ENCODE assay signal across 1 cellular context in the genomic region with DNA sequence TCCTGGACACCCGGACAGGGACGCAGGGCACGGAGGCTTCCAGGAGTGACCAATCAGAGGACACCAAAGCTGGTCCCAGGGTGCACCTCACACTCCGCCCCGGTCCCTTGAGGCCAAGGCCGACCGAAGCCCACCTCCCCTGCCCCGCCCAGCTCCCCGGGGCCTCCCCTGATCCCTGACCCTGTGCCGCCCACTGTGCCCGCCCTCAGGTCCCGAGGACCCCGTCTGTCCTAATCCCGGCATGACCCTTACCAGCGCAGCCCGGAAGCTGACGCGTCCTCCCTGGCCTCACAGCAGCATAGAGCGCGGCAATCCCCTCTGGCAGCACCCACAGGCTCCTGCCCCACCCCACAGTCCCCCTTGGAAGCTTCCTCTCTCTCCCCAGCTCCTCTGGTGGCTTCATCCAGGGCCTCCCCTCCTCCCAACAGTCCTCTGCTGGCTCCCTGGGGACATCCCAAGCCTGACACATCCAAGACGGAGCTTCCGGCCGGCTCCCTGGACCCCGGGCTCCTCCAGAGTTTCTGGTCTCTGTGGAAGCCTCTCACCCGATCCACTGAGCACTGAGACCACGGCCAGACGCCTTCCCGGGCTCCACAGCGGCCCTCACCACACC.
TF ChIP-seq lines count a peak whose summit lies in the region.

No MANE protein-coding gene starts in this region.

TF ChIP-seq in HepG2, 621 proteins besides CTCF, POLR2A, EP300 and RAD21 (continued from another document and continues in another):
- TF ChIP-seq GPBP1L1 (CRISPR knock-in tag; IDR thresholded peaks at IDR 0.05) (no peak), SIX1 (CRISPR knock-in tag; IDR thresholded peaks at IDR 0.05; ENCODE audit: borderline replicate concordance) (0 out of 2 replicates have a peak, but pooled peaks have one; percentile 25), ZNF230 (CRISPR knock-in tag; IDR thresholded peaks at IDR 0.05) (no peak; the same call in 1 of the 2 replicates), POGZ (CRISPR knock-in tag; IDR thresholded peaks at IDR 0.05) (peak; percentile 83), ZFX (CRISPR knock-in tag; IDR thresholded peaks at IDR 0.05; ENCODE audit: low read depth) (peak; percentile 70), ZSCAN12 (CRISPR knock-in tag; IDR thresholded peaks at IDR 0.05) (no peak), FOXM1 (CRISPR knock-in tag; IDR thresholded peaks at IDR 0.05) (no peak), NFE2L1 (CRISPR knock-in tag; IDR thresholded peaks at IDR 0.05; ENCODE audit: borderline replicate concordance) (no peak), PITX1 (CRISPR knock-in tag; IDR thresholded peaks at IDR 0.05) (peak; percentile 99), ZNF441 (CRISPR knock-in tag; IDR thresholded peaks at IDR 0.05; ENCODE audit: borderline replicate concordance) (peak; percentile 77; the same call in 1 of the 2 replicates), ARID2 (CRISPR knock-in tag; IDR thresholded peaks at IDR 0.05; ENCODE audit: borderline replicate concordance) (no peak), RBM22 (optimal IDR thresholded peaks at IDR 0.05; ENCODE audit: low read length) (no peak), SATB2 (CRISPR knock-in tag; IDR thresholded peaks at IDR 0.05) (no peak), TFE3 (CRISPR knock-in tag; IDR thresholded peaks at IDR 0.05) (peak; percentile 65; the same call in 1 of the 2 replicates), AGO2 (optimal IDR thresholded peaks at IDR 0.05; ENCODE audit: low read depth, low read length) (no peak), ZNF44 (CRISPR knock-in tag; IDR thresholded peaks at IDR 0.05) (no peak), SMAD9 (CRISPR knock-in tag; IDR thresholded peaks at IDR 0.05) (no peak), NFIB (CRISPR knock-in tag; IDR thresholded peaks at IDR 0.05; ENCODE audit: borderline replicate concordance) (no peak), CREBL2 (CRISPR knock-in tag; IDR thresholded peaks at IDR 0.05; ENCODE audit: borderline replicate concordance) (no peak), CENPX (CRISPR knock-in tag; IDR thresholded peaks at IDR 0.05) (no peak), MIER2 (CRISPR knock-in tag; IDR thresholded peaks at IDR 0.05) (no peak), WIZ (CRISPR knock-in tag; IDR thresholded peaks at IDR 0.05) (no peak), ZFP91 (CRISPR knock-in tag; IDR thresholded peaks at IDR 0.05; ENCODE audit: borderline replicate concordance) (peak; percentile 60), EEA1 (CRISPR knock-in tag; IDR thresholded peaks at IDR 0.05; ENCODE audit: borderline replicate concordance) (no peak), LBX2 (CRISPR knock-in tag; IDR thresholded peaks at IDR 0.05; ENCODE audit: borderline replicate concordance) (no peak), ZNF790 (CRISPR knock-in tag; IDR thresholded peaks at IDR 0.05; ENCODE audit: borderline replicate concordance) (no peak), ZNF556 (CRISPR knock-in tag; IDR thresholded peaks at IDR 0.05; ENCODE audit: borderline replicate concordance) (peak; percentile 79; the same call in 1 of the 2 replicates), HOXA5 (CRISPR knock-in tag; IDR thresholded peaks at IDR 0.05) (no peak; the same call in 1 of the 2 replicates), FOXP1 (IDR thresholded peaks at IDR 0.05) (no peak), FOXP1 (CRISPR knock-in tag; IDR thresholded peaks at IDR 0.05) (peak; percentile 25; the same call in 1 of the 2 replicates), ESRRA (CRISPR knock-in tag; IDR thresholded peaks at IDR 0.05; ENCODE audit: low read depth) (peak; percentile 87; the same call in 1 of the 2 replicates)
- TF ChIP-seq, protein P1, sequence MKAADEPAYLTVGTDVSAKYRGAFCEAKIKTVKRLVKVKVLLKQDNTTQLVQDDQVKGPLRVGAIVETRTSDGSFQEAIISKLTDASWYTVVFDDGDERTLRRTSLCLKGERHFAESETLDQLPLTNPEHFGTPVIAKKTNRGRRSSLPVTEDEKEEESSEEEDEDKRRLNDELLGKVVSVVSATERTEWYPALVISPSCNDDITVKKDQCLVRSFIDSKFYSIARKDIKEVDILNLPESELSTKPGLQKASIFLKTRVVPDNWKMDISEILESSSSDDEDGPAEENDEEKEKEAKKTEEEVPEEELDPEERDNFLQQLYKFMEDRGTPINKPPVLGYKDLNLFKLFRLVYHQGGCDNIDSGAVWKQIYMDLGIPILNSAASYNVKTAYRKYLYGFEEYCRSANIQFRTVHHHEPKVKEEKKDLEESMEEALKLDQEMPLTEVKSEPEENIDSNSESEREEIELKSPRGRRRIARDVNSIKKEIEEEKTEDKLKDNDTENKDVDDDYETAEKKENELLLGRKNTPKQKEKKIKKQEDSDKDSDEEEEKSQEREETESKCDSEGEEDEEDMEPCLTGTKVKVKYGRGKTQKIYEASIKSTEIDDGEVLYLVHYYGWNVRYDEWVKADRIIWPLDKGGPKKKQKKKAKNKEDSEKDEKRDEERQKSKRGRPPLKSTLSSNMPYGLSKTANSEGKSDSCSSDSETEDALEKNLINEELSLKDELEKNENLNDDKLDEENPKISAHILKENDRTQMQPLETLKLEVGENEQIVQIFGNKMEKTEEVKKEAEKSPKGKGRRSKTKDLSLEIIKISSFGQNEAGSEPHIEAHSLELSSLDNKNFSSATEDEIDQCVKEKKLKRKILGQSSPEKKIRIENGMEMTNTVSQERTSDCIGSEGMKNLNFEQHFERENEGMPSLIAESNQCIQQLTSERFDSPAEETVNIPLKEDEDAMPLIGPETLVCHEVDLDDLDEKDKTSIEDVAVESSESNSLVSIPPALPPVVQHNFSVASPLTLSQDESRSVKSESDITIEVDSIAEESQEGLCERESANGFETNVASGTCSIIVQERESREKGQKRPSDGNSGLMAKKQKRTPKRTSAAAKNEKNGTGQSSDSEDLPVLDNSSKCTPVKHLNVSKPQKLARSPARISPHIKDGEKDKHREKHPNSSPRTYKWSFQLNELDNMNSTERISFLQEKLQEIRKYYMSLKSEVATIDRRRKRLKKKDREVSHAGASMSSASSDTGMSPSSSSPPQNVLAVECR (CRISPR knock-in tag; IDR thresholded peaks at IDR 0.05; ENCODE audit: borderline replicate concordance) = peak; percentile 84; the same call in 1 of the 2 replicates
- TF ChIP-seq, protein P2, sequence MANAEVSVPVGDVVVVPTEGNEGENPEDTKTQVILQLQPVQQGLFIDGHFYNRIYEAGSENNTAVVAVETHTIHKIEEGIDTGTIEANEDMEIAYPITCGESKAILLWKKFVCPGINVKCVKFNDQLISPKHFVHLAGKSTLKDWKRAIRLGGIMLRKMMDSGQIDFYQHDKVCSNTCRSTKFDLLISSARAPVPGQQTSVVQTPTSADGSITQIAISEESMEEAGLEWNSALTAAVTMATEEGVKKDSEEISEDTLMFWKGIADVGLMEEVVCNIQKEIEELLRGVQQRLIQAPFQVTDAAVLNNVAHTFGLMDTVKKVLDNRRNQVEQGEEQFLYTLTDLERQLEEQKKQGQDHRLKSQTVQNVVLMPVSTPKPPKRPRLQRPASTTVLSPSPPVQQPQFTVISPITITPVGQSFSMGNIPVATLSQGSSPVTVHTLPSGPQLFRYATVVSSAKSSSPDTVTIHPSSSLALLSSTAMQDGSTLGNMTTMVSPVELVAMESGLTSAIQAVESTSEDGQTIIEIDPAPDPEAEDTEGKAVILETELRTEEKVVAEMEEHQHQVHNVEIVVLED (CRISPR knock-in tag; IDR thresholded peaks at IDR 0.05; ENCODE audit: borderline replicate concordance) = peak; percentile 65; the same call in 1 of the 2 replicates
- TF ChIP-seq, protein P3, sequence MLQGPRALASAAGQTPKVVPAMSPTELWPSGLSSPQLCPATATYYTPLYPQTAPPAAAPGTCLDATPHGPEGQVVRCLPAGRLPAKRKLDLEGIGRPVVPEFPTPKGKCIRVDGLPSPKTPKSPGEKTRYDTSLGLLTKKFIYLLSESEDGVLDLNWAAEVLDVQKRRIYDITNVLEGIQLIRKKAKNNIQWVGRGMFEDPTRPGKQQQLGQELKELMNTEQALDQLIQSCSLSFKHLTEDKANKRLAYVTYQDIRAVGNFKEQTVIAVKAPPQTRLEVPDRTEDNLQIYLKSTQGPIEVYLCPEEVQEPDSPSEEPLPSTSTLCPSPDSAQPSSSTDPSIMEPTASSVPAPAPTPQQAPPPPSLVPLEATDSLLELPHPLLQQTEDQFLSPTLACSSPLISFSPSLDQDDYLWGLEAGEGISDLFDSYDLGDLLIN (CRISPR knock-in tag; IDR thresholded peaks at IDR 0.05; ENCODE audit: borderline replicate concordance) = no peak
